In the genomic region with DNA sequence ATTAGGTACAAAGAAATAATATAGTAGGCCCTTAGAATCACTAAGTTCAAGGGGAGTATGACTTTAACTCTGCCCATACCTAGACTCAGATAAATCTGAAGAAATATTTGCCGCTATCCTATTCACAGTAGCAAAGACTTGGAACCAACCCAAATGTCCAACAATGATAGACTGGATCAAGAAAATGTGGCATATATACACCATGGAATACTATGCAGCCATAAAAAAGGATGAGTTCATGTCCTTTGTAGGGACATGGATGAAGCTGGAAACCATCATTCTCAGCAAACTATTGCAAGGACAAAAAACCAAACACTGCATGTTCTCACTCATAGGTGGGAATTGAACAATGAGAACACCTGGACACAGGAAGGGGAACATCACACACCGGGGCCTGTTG, we compare ENCODE assay signal across 1 cellular context. TPM values are rescaled to one million over a fixed set of nuclear protein-coding genes. Genes with fewer than 3 reads are reported as not detected.
"Had no signal": no experiment of that assay in that cellular context is flagged by ENCODE, and none has a peak within 500 bp of the region (broad histone marks: within the 10 kb centered on the region; RNA-seq: fewer than 3 reads in every experiment).

No MANE protein-coding gene starts in this region.

RNA-seq across cellular contexts. Expression of a gene that starts 21.1 kb away (rescaled TPM):
- total RNA-seq: OCI-LY7 had no signal
